Comparison of ENCODE assay signal across 22 cellular contexts in genomic region chr14:82432531-82432930, GRCh38.
A peak's percentile ranks its signal among the peaks of the same experiment; 100 is the strongest.
DNase-seq lines count a peak whose midpoint lies in the region; ATAC-seq, FAIRE-seq and TF ChIP-seq lines count a peak whose summit lies in the region.
"Had no signal": no experiment of that assay in that cellular context is flagged by ENCODE, and none has a peak within 500 bp of the region (broad histone marks: within the 10 kb centered on the region; RNA-seq: fewer than 3 reads in every experiment).

No MANE protein-coding gene starts in this region.

- H3K36me3 ChIP-seq in H1 (ENCODE audit: control insufficient read depth in 2 of 4, insufficient read depth in 4 of 4, low read length in 3 of 4) (no peaks in the 10 kb centered on the region), neuron (ENCODE audit: insufficient read depth, low read length) (no peaks in the 10 kb centered on the region)
- H3K36me3 ChIP-seq: BE2C had no signal

- no peak overlapping the region for H4K8ac ChIP-seq in H1 (ENCODE audit: extremely low read depth, insufficient read depth, low read length)

- no peak overlapping the region for H2BK120ac ChIP-seq in H1 (replicated peaks; ENCODE audit: low read depth, low read length)

- peaks cover 5% of the 10 kb centered on the region; the same call in 1 of the 2 replicates for H3K36me3 Mint-ChIP-seq in WTC11
- H3K36me3 Mint-ChIP-seq: CD4-positive, CD25-positive, alpha-beta regulatory T cell had no signal

- DNase-seq in WTC11 (ENCODE audit: low spot score): no peak
- no peak for DNase-seq in H1 (ENCODE audit: low read depth in 1 of 2, low spot score in 2 of 2)
- no peak for DNase-seq in GM13976 (ENCODE audit: low spot score)
- DNase-seq in stimulated activated naive CD4-positive, alpha-beta T cell (lab: John Stamatoyannopoulos, UW): no peak
- no peak for DNase-seq in superior temporal gyrus (ENCODE audit: extremely low spot score)
- DNase-seq in RWPE1 (ENCODE audit: low spot score): no peak
- DNase-seq: ACHN; BE2C; C1 segment of cervical spinal cord; CD4-positive, CD25-positive, alpha-beta regulatory T cell; CD8-positive, alpha-beta memory T cell; COR-L47; DMS 273 treated with DMSO at 0.1 percent for 48 hours; DMS53; DND-41; EL; GM23248; H9 had no signal

- H3K27me3 Mint-ChIP-seq in WTC11 (ENCODE audit: low read depth): peaks cover 3% of the 10 kb centered on the region; the same call in 1 of the 2 replicates
- H3K27me3 Mint-ChIP-seq: CD4-positive, CD25-positive, alpha-beta regulatory T cell; CD8-positive, alpha-beta memory T cell had no signal

- CTCF ChIA-PET in WTC11 (lab: Charles Lee) (no interaction called here), H1 (lab: Charles Lee; ENCODE audit: partially characterized antibody) (interaction anchor here (0.9 kb wide), 1 partner anchor 15 kb away, joined by 4 read pairs; no protein-coding TSS in a partner anchor), RWPE1 (lab: Yijun Ruan, JAX) (interaction anchor here (0.5 to 0.7 kb wide), 2 partner anchors 26 to 40 kb away, joined by 3 read pairs; no protein-coding TSS in a partner anchor)

- no peak overlapping the region for H4K91ac ChIP-seq in H1 (replicated peaks; ENCODE audit: insufficient read length, low read length)

- POLR2A ChIA-PET in WTC11 (lab: Charles Lee) (no interaction called here), H1 (lab: Charles Lee; ENCODE audit: partially characterized antibody) (no interaction called here), RWPE1 (lab: Yijun Ruan, JAX; ENCODE audit: low non-redundant PET) (no interaction called here)

- H2AFZ ChIP-seq in H1 (ENCODE audit: low read length) (no peak overlapping the region), neuron (ENCODE audit: low read depth, low read length) (peak overlapping the region; percentile 51)
- H2AFZ ChIP-seq: GM23248 had no signal

- no peaks in the 10 kb centered on the region for H4K20me1 ChIP-seq in H1 (replicated peaks in 1 of 2; ENCODE audit: control insufficient read depth in 1 of 2, insufficient read depth in 2 of 2, low read length in 2 of 2)

- H3K27me3 ChIP-seq in H1 (replicated peaks in 1 of 4; ENCODE audit: control insufficient read depth in 3 of 4, extremely low read depth in 1 of 4, insufficient read depth in 3 of 4, low read length in 3 of 4) (no peaks in the 10 kb centered on the region), neuron (ENCODE audit: insufficient read depth, low read length) (no peaks in the 10 kb centered on the region)
- H3K27me3 ChIP-seq: BE2C had no signal

- no peak overlapping the region for H2BK15ac ChIP-seq in H1 (ENCODE audit: low read length)

- H3K9me3 Mint-ChIP-seq in WTC11: peaks cover 20% of the 10 kb centered on the region

- no peaks in the 10 kb centered on the region for H3K79me1 ChIP-seq in H1 (ENCODE audit: low read depth, low read length)

- no peak overlapping the region for H2BK20ac ChIP-seq in H1 (ENCODE audit: low read length)

- H2AK5ac ChIP-seq in H1 (ENCODE audit: low read depth, low read length): no peak overlapping the region

- no peak overlapping the region for H2BK5ac ChIP-seq in H1 (ENCODE audit: low read depth, low read length)

- H3K23me2 ChIP-seq in H1 (ENCODE audit: low read depth, low read length): no peaks in the 10 kb centered on the region

- H3K4me1 ChIP-seq in H1 (replicated peaks in 1 of 4; ENCODE audit: control insufficient read depth in 3 of 4, insufficient read depth in 4 of 4, low read length in 3 of 4) (peaks cover 0 to 12% (median 4%) of the 10 kb centered on the region in 4 experiments; a peak in 5 of 7 replicates), neuron (ENCODE audit: insufficient read depth, low read length) (peaks cover 19% of the 10 kb centered on the region)
- H3K4me1 ChIP-seq: BE2C had no signal

- in situ Hi-C loops in GM13976 (cut with MboI; ENCODE audit: low sequenced_read_pairs, unreplicated experiment): no loop called here

- no peak overlapping the region for H3K4me3 Mint-ChIP-seq in WTC11
- H3K4me3 Mint-ChIP-seq: CD4-positive, CD25-positive, alpha-beta regulatory T cell; CD8-positive, alpha-beta memory T cell; H9 had no signal

- H2BK12ac ChIP-seq in H1 (ENCODE audit: low read depth, low read length): no peak overlapping the region

- TF ChIP-seq POLR2A in H1 (IDR thresholded peaks at IDR 0.05; ENCODE audit: control extremely low read depth in 1 of 2, low read depth in 2 of 2, low read length in 2 of 2): no peak

- H3K56ac ChIP-seq in H1 (replicated peaks; ENCODE audit: insufficient read length, low read depth, low read length): no peak overlapping the region

- no peaks in the 10 kb centered on the region for H3K9me3 ChIP-seq in H1 (ENCODE audit: insufficient read depth in 2 of 2, low read depth in 1 of 2, low read length in 1 of 2)
- H3K9me3 ChIP-seq in neuron (ENCODE audit: low read length): no peaks in the 10 kb centered on the region
- H3K9me3 ChIP-seq: BE2C had no signal

- no peak overlapping the region for H3K27ac Mint-ChIP-seq in WTC11
- H3K27ac Mint-ChIP-seq: CD4-positive, CD25-positive, alpha-beta regulatory T cell; CD8-positive, alpha-beta memory T cell had no signal

- TF ChIP-seq EP300 in H1 (IDR thresholded peaks at IDR 0.05; ENCODE audit: borderline replicate concordance in 1 of 2, low read depth in 2 of 2, low read length in 2 of 2): no peak

- no peak for TF ChIP-seq CTCF in WTC11 (IDR thresholded peaks at IDR 0.05)
- TF ChIP-seq CTCF in H1 (IDR thresholded peaks at IDR 0.05; ENCODE audit: control extremely low read depth in 1 of 3, insufficient read depth in 1 of 3, low read depth in 1 of 3, low read length in 3 of 3): no peak
- no peak for TF ChIP-seq CTCF in GM13976 (IDR thresholded peaks at IDR 0.05; ENCODE audit: borderline replicate concordance, control extremely low read depth, extremely low read depth, insufficient read depth, missing control alignments)
- TF ChIP-seq CTCF in RWPE1 (conservative IDR thresholded peaks at IDR 0.05; ENCODE audit: low read depth): no peak

- H3K4ac ChIP-seq in H1 (replicated peaks; ENCODE audit: insufficient read length, low read depth, low read length): no peak overlapping the region

- no peak overlapping the region; a peak in 1 of 7 replicates for H3K9ac ChIP-seq in H1 (replicated peaks in 1 of 4; ENCODE audit: extremely low read depth in 1 of 4, low read depth in 3 of 4, low read length in 3 of 4)
- H3K9ac ChIP-seq: GM23248 had no signal

- H3K23ac ChIP-seq in H1 (ENCODE audit: insufficient read length): no peak overlapping the region

- no peak overlapping the region for H3K14ac ChIP-seq in H1 (ENCODE audit: insufficient read length)

- H3K27ac ChIP-seq in H1 (ENCODE audit: low read depth, low read length) (no peak overlapping the region), RWPE1 (no peak overlapping the region)
- H3K27ac ChIP-seq: GM23248 had no signal

- H3K4me2 ChIP-seq in H1 (ENCODE audit: insufficient read depth in 1 of 2, low read depth in 2 of 2, low read length in 2 of 2): peak overlapping the region; percentile 7 to 34; a peak in 1 of 4 replicates

- H4K5ac ChIP-seq in H1 (ENCODE audit: insufficient read length, low read depth, low read length): no peak overlapping the region

- no peaks in the 10 kb centered on the region for H3K79me2 ChIP-seq in H1 (ENCODE audit: control insufficient read depth in 1 of 2, insufficient read depth in 2 of 2, low read length in 2 of 2)

- no peak for FAIRE-seq in H1 (lab: Jason Lieb, UNC)
- FAIRE-seq: A204.1, GM12878, GM19239 had no signal

- H3K4me1 Mint-ChIP-seq in WTC11: peaks cover 29% of the 10 kb centered on the region
- H3K4me1 Mint-ChIP-seq: CD4-positive, CD25-positive, alpha-beta regulatory T cell; CD8-positive, alpha-beta memory T cell had no signal

- no peak overlapping the region; a peak in 1 of 8 replicates for H3K4me3 ChIP-seq in H1 (ENCODE audit: extremely low read depth in 1 of 4, insufficient read depth in 2 of 4, low read depth in 3 of 4, low read length in 4 of 4)
- H3K4me3 ChIP-seq in neuron (ENCODE audit: low read length): no peak overlapping the region
- H3K4me3 ChIP-seq: GM12878, GM23248 had no signal

- TF ChIP-seq RAD21 in H1 (IDR thresholded peaks at IDR 0.05 in 1 of 2, conservative IDR thresholded peaks at IDR 0.05 in 1 of 2; ENCODE audit: low read depth in 2 of 2, low read length in 2 of 2): no peak

- WGBS in H1 (ENCODE audit: extremely low coverage in 1 of 2, insufficient coverage in 1 of 2, insufficient read length in 1 of 2, insufficient replicate concordance in 2 of 2, low coverage in 1 of 2, low lambda C conversion rate in 2 of 2, missing lambda C conversion rate in 1 of 2), 2 experiments: 64% methylated on average over 2 of the region's 2 CpGs; no CpG with 5 or more reads in 1 of the 2 experiments

- peak; percentile 50; the same call in 1 of the 2 replicates for ATAC-seq in WTC11
- ATAC-seq: GM12878 had no signal

- H3K18ac ChIP-seq in H1 (ENCODE audit: extremely low read depth, low read length): no peak overlapping the region

TF ChIP-seq in WTC11, 78 proteins besides CTCF, POLR2A, EP300 and RAD21 (continues in another document):
- TF ChIP-seq NR2C2 (CRISPR knock-in tag; IDR thresholded peaks at IDR 0.05): no peak
- TF ChIP-seq CREM (CRISPR knock-in tag; IDR thresholded peaks at IDR 0.05): no peak
- no peak for TF ChIP-seq CBFB (CRISPR knock-in tag; IDR thresholded peaks at IDR 0.05; ENCODE audit: low read depth)
- TF ChIP-seq ESRRA (CRISPR knock-in tag; IDR thresholded peaks at IDR 0.05; ENCODE audit: borderline replicate concordance): no peak
- TF ChIP-seq ATF1 (CRISPR knock-in tag; IDR thresholded peaks at IDR 0.05): no peak

TF ChIP-seq in H1, 55 proteins besides CTCF, POLR2A, EP300 and RAD21 (continues in another document):
- TF ChIP-seq NANOG (IDR thresholded peaks at IDR 0.05; ENCODE audit: insufficient read depth, low read depth, low read length, poor library complexity, severe bottlenecking): no peak
